8 cellular contexts compared by ENCODE assay signal in genomic region chr15:91022075-91022831, GRCh38. TPM values are rescaled to one million over a fixed set of nuclear protein-coding genes. Genes with fewer than 3 reads are reported as not detected.
DNase-seq lines count a peak whose midpoint lies in the region; ATAC-seq and TF ChIP-seq lines count a peak whose summit lies in the region.

Gene VPS33B, minus strand, starts transcription at chr15:91022594. Its CDS starts 345 bp downstream, at chr15:91022249.

- H3K36me3 Mint-ChIP-seq in Calu3 (ENCODE audit: insufficient read depth, unreplicated experiment) = peaks cover 29% of the 10 kb centered on the region
- H3K36me3 Mint-ChIP-seq in activated T-cell treated with anti-CD3 and anti-CD28 coated beads, Interleukin-2, amount 50 U/mL, for 24 hours (ENCODE audit: low read depth) = peaks cover 22% of the 10 kb centered on the region

- no peak for TF ChIP-seq EP300 in esophagus muscularis mucosa (IDR thresholded peaks at IDR 0.05)

- intact Hi-C loops in Calu3 (cut with micrococcal nuclease; ENCODE audit: unreplicated experiment) (loop anchor here (5.0 kb wide), 1 partner anchor 35 kb away; no protein-coding TSS in a partner anchor), esophagus muscularis mucosa (cut with DNase I) (loop anchor here (2.0 to 10.0 kb wide), 2 partner anchors 27 to 67 kb away; partner anchors contain the start of genes PRC1 and RCCD1)

- under 1% methylated on average over 38 of the region's 48 CpGs for WGBS in esophagus muscularis mucosa

- no peaks in the 10 kb centered on the region for H3K27me3 ChIP-seq in esophagus muscularis mucosa
- H3K27me3 ChIP-seq in muscle layer of duodenum (ENCODE audit: low read depth, low read length) = no peaks in the 10 kb centered on the region

- no peak for TF ChIP-seq CTCF in Calu3 (IDR thresholded peaks at IDR 0.05; ENCODE audit: unreplicated experiment)
- peak in 1 of 3 experiments; percentile 10 for TF ChIP-seq CTCF in esophagus muscularis mucosa (IDR thresholded peaks at IDR 0.05)

- CTCF ChIA-PET in Calu3 (lab: Charles Lee) = interaction anchor here (0.9 to 2.0 kb wide), 3 partner anchors 10 to 91 kb away, joined by 4 to 8 read pairs (median 5); partner anchors contain the start of gene PRC1

- peaks cover 0 to 9% (median 2%) of the 10 kb centered on the region in 4 donors for H3K36me3 ChIP-seq in esophagus muscularis mucosa
- no peaks in the 10 kb centered on the region for H3K36me3 ChIP-seq in muscle layer of duodenum (ENCODE audit: control insufficient read depth in 1 of 2, insufficient read depth in 2 of 2, low read length in 2 of 2)

- H3K4me1 Mint-ChIP-seq in Calu3 (ENCODE audit: low read depth, unreplicated experiment) = peaks cover 35% of the 10 kb centered on the region
- H3K4me1 Mint-ChIP-seq in activated T-cell treated with anti-CD3 and anti-CD28 coated beads, Interleukin-2, amount 50 U/mL, for 24 hours (ENCODE audit: low read depth) = peaks cover 37% of the 10 kb centered on the region

- ATAC-seq in GM21529 (IDR thresholded peaks at IDR 0.05; ENCODE audit: unreplicated experiment) = peak; percentile 74

- peak within 1 kb of the TSS; percentile 87 for H3K4me3 ChIP-seq in Jurkat, Clone E6-1 (ENCODE audit: low read length)
- H3K4me3 ChIP-seq in esophagus muscularis mucosa (peak within 1 kb of the TSS; percentile 75 to 91 (median 86)), muscle layer of duodenum (ENCODE audit: low read depth in 1 of 2, low read length in 2 of 2) (peak within 1 kb of the TSS; percentile 89 to 99)

- no peaks in the 10 kb centered on the region for H3K9me3 Mint-ChIP-seq in Calu3 (ENCODE audit: low read depth, unreplicated experiment)
- H3K9me3 Mint-ChIP-seq in activated T-cell treated with anti-CD3 and anti-CD28 coated beads, Interleukin-2, amount 50 U/mL, for 24 hours = no peaks in the 10 kb centered on the region

- peak within 1 kb of the TSS; percentile 76 for H3K4me3 Mint-ChIP-seq in Calu3 (ENCODE audit: low read depth, unreplicated experiment)
- H3K4me3 Mint-ChIP-seq in activated T-cell treated with anti-CD3 and anti-CD28 coated beads, Interleukin-2, amount 50 U/mL, for 24 hours = peak within 1 kb of the TSS; percentile 96

- TSS peak; percentile 71 for BruUV-seq in Calu3 (replicated peaks; lab: Mats Ljungman, UMichigan)

- H3K27ac ChIP-seq in esophagus muscularis mucosa (replicated peaks in 1 of 4) (peak within 1 kb of the TSS; percentile 69 to 81 (median 78)), muscle layer of duodenum (ENCODE audit: low read length) (peak within 1 kb of the TSS; percentile 77)

- H3K4me1 ChIP-seq in esophagus muscularis mucosa (peaks cover 18 to 40% (median 33%) of the 10 kb centered on the region in 4 donors), muscle layer of duodenum (ENCODE audit: control insufficient read depth in 1 of 2, insufficient read depth in 2 of 2, low read length in 2 of 2) (peaks cover 0 to 26% of the 10 kb centered on the region in 2 donors)

- H3K9me3 ChIP-seq in esophagus muscularis mucosa (no peaks in the 10 kb centered on the region), muscle layer of duodenum (ENCODE audit: control insufficient read depth in 1 of 2, low read length in 2 of 2) (no peaks in the 10 kb centered on the region)

- TF ChIP-seq POLR2A in esophagus muscularis mucosa (IDR thresholded peaks at IDR 0.05; ENCODE audit: low read depth) = no peak

- DNase-seq in Calu3 = peak; percentile 84
- peak; percentile 92 for DNase-seq in Jurkat, Clone E6-1 (ENCODE audit: low read depth, low spot score)
- peak; percentile 85 for DNase-seq in activated T-cell treated with anti-CD3 and anti-CD28 coated beads, Interleukin-2, amount 50 U/mL, for 24 hours
- peak; percentile 93 for DNase-seq in esophagus muscularis mucosa (ENCODE audit: extremely low spot score)
- peak; percentile 52 for DNase-seq in stimulated activated CD8-positive, alpha-beta memory T cell treated with anti-CD3 and anti-CD28 coated beads, Interleukin-7, amount 100 ng/mL, for 24 hours (ENCODE audit: low read depth)

- H3K27ac Mint-ChIP-seq in Calu3 (ENCODE audit: unreplicated experiment) = peak within 1 kb of the TSS; percentile 89
- H3K27ac Mint-ChIP-seq in activated T-cell treated with anti-CD3 and anti-CD28 coated beads, Interleukin-2, amount 50 U/mL, for 24 hours = peak within 1 kb of the TSS; percentile 96

- H3K27me3 Mint-ChIP-seq in Calu3 (ENCODE audit: unreplicated experiment) = no peaks in the 10 kb centered on the region
- H3K27me3 Mint-ChIP-seq in activated T-cell treated with anti-CD3 and anti-CD28 coated beads, Interleukin-2, amount 50 U/mL, for 24 hours = no peaks in the 10 kb centered on the region

TF ChIP-seq in PFSK-1, 5 proteins besides CTCF, POLR2A, EP300 and RAD21:
- TF ChIP-seq FOXP2 (optimal IDR thresholded peaks at IDR 0.05; ENCODE audit: borderline replicate concordance, extremely low read depth, extremely low read length, insufficient read depth) = no peak
- peak; percentile 53; the same call in 1 of the 2 replicates for TF ChIP-seq TAF1 (IDR thresholded peaks at IDR 0.05; ENCODE audit: borderline replicate concordance, insufficient read depth, low read length)
- peak; percentile 82; the same call in 1 of the 2 replicates for TF ChIP-seq SIN3A (IDR thresholded peaks at IDR 0.05; ENCODE audit: borderline replicate concordance, insufficient read depth, low read length)
- TF ChIP-seq POLR2AphosphoS5 (IDR thresholded peaks at IDR 0.05; ENCODE audit: low read depth, low read length) = peak; percentile 75; the same call in 1 of the 2 replicates
- TF ChIP-seq REST (IDR thresholded peaks at IDR 0.05; ENCODE audit: insufficient read depth in 1 of 2, low read depth in 2 of 2, low read length in 2 of 2) = peak in 1 of 2 experiments; percentile 37; a peak in 1 of 4 replicates
TF ChIP-seq in PFSK-1: peak in this region for 4.

RNA-seq across cellular contexts. Expression of gene VPS33B, which starts in this region (rescaled TPM):
- total RNA-seq in Calu3 (2022) = 18.4 and 21.9 TPM in 2 replicates
- polyA plus RNA-seq in Jurkat, Clone E6-1 (2012; ENCODE audit: insufficient read depth, insufficient read length) = 21.3 TPM
- polyA plus RNA-seq in PFSK-1 (2012; ENCODE audit: insufficient read length, low read depth) = 20.9 TPM
- total RNA-seq in esophagus muscularis mucosa = 10 to 100 TPM in 2 of 4 donors, 1 to 10 TPM in 2; 9.5 to 11.4 (median 10.4) TPM

Comparison
In these comparisons a context has a peak if more than half of its experiments do, and no peak if none do; other contexts are left out.
1. Peak in every context shown above with its lines: DNase-seq, ATAC-seq, H3K4me3 ChIP-seq and H3K27ac ChIP-seq.